In the genomic region with DNA sequence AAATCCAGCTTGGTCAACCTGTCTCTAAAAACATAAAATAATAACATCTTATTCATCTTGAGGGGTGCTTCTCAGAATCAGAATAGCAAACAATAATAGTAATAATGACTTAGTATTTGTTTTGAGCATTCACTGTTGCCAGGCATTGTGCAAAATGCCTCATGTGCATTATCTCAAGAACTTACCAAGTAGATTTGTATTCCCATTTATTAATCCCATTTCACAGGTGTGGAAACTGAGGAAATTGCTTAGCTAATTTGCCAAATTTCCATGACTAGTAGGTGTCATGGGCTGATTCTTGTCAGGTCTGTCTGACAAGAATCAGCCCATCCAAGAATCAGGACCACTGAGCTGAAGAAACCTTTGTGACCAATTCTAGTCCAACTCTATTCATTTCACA, we compare ENCODE assay signal across 9 cellular contexts. TPM values are rescaled to one million over a fixed set of nuclear protein-coding genes. Genes with fewer than 3 reads are reported as not detected.
"Had no signal": no experiment of that assay in that cellular context is flagged by ENCODE, and none has a peak within 500 bp of the region (broad histone marks: within the 10 kb centered on the region; RNA-seq: fewer than 3 reads in every experiment).

No MANE protein-coding gene starts in this region.

- H3K9me3 Mint-ChIP-seq: HFFc6, IgD-negative memory B cell had no signal

- H3K36me3 ChIP-seq: HAP-1 had no signal

- H3K4me3 ChIP-seq: GM23248, HAP-1 had no signal

- H2AFZ ChIP-seq: GM23248 had no signal

- DNase-seq: GM23248, GOT3, H7, HFFc6 had no signal

- H3K27ac ChIP-seq: GM23248, HL-60 had no signal

- H3K9me3 ChIP-seq: HAP-1 had no signal

- H3K4me3 Mint-ChIP-seq: HFFc6 had no signal

- ATAC-seq: HCT116 had no signal

- H3K9ac ChIP-seq: GM23248 had no signal

- H3K27ac Mint-ChIP-seq: HFFc6, IgD-negative memory B cell had no signal

RNA-seq across cellular contexts. Expression of gene TTBK1, which starts 5.5 kb away (rescaled TPM):
- total RNA-seq: GM23248, H4, H7, HFFc6 had no signal

RNA-seq across cellular contexts. Expression of gene SLC22A7, which starts 49.3 kb away (rescaled TPM):
- total RNA-seq: GM23248, H4, H7, HFFc6 had no signal

RNA-seq across cellular contexts. Expression of gene CRIP3, which starts 59.8 kb away (rescaled TPM):
- total RNA-seq: GM23248, H4, HFFc6 had no signal
